ENCODE assay signal across 20 cellular contexts in the genomic region with DNA sequence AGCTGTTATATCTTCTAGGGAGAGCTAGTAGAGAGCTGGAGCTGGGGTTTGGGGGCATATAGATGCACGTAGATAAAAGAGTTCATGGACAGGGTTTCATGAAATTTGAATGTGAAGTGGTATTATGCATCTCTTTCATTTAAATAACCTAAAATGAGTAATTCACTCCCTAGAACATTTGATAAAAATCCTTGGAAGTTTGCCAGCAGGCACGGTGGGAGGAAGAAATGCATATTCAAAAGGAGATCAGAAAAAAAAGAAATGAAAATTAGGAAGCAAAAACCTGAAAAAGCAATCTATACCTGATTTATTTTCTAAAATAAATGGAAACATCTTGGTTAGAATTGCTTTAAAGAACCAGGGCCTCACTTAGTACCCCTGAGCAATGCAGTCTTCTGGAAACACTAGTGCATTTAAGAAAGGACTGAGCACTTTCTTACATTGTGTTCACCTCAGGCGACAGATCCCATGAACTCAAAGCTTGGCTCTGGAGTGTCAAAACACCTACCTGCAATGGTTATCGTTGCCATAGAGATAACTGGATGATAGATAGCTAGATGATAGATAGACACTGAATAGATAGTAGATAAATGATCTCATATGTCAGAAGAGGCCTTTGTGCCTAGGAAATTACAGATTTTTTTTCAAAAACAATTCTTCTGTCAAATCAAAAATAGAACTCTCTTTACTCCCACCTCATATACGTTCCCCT.
DNase-seq lines count a peak whose midpoint lies in the region; ATAC-seq, FAIRE-seq and TF ChIP-seq lines count a peak whose summit lies in the region.
"Had no signal": no experiment of that assay in that cellular context is flagged by ENCODE, and none has a peak within 500 bp of the region (broad histone marks: within the 10 kb centered on the region; RNA-seq: fewer than 3 reads in every experiment).

No MANE protein-coding gene starts in this region.

- POLR2A ChIA-PET in Caco-2 (lab: Charles Lee) = interaction anchor here (0.7 kb wide), 1 partner anchor 509 kb away, joined by 3 read pairs; no protein-coding TSS in a partner anchor

- FAIRE-seq in frontal cortex (lab: Jason Lieb, UNC) = no peak
- FAIRE-seq: A204.1, D721Med, GM19239, H54 had no signal

- H2AFZ ChIP-seq in neural progenitor cell (replicated peaks) = no peak overlapping the region
- H2AFZ ChIP-seq: GM23248 had no signal

- no peaks in the 10 kb centered on the region for H3K36me3 Mint-ChIP-seq in neural progenitor cell
- no peaks in the 10 kb centered on the region for H3K36me3 Mint-ChIP-seq in Caco-2 (ENCODE audit: insufficient read depth, unreplicated experiment)
- H3K36me3 Mint-ChIP-seq: CD4-positive, CD25-positive, alpha-beta regulatory T cell; CD8-positive, alpha-beta memory T cell had no signal

- H3K4me3 ChIP-seq in neural progenitor cell = peak overlapping the region; percentile 14
- no peak overlapping the region for H3K4me3 ChIP-seq in Caco-2 (ENCODE audit: low read depth, low read length)
- H3K4me3 ChIP-seq: GM23248 had no signal

- H3K27me3 Mint-ChIP-seq in neural progenitor cell (ENCODE audit: insufficient read depth, low read depth) = peaks cover 2% of the 10 kb centered on the region
- H3K27me3 Mint-ChIP-seq in Caco-2 (ENCODE audit: insufficient read depth, unreplicated experiment) = peaks cover 26% of the 10 kb centered on the region
- H3K27me3 Mint-ChIP-seq: CD4-positive, CD25-positive, alpha-beta regulatory T cell; CD8-positive, alpha-beta memory T cell had no signal

- BruUV-seq in Caco-2 (replicated peaks; lab: Mats Ljungman, UMichigan) = no TSS peak

- H4K20me1 ChIP-seq in neural progenitor cell (ENCODE audit: low read depth) = no peaks in the 10 kb centered on the region

- H3K36me3 ChIP-seq in neural progenitor cell = no peaks in the 10 kb centered on the region
- no peaks in the 10 kb centered on the region for H3K36me3 ChIP-seq in Caco-2 (ENCODE audit: control insufficient read depth, insufficient read depth, low read length)
- H3K36me3 ChIP-seq: BE2C had no signal

- no peak for ATAC-seq in HG02610 (IDR thresholded peaks at IDR 0.05; ENCODE audit: unreplicated experiment)

- no peak overlapping the region for H3K27ac Mint-ChIP-seq in neural progenitor cell
- H3K27ac Mint-ChIP-seq in Caco-2 (ENCODE audit: unreplicated experiment) = no peak overlapping the region
- H3K27ac Mint-ChIP-seq: CD4-positive, CD25-positive, alpha-beta regulatory T cell; CD8-positive, alpha-beta memory T cell had no signal

- H3K4me1 ChIP-seq in neural progenitor cell (peaks cover 22% of the 10 kb centered on the region), Caco-2 (no peaks in the 10 kb centered on the region)
- H3K4me1 ChIP-seq: BE2C had no signal

- TF ChIP-seq CTCF in neural progenitor cell (IDR thresholded peaks at IDR 0.05) (no peak), Caco-2 (IDR thresholded peaks at IDR 0.05; ENCODE audit: insufficient read depth in 1 of 2, low read depth in 1 of 2, low read length in 1 of 2, severe bottlenecking in 1 of 2, unreplicated experiment in 1 of 2) (no peak)

- H3K4me2 ChIP-seq in neural progenitor cell = peak overlapping the region; percentile 72

- peaks cover 5% of the 10 kb centered on the region for H3K4me1 Mint-ChIP-seq in neural progenitor cell
- H3K4me1 Mint-ChIP-seq in Caco-2 (ENCODE audit: low read depth, unreplicated experiment) = no peaks in the 10 kb centered on the region
- H3K4me1 Mint-ChIP-seq: CD4-positive, CD25-positive, alpha-beta regulatory T cell; CD8-positive, alpha-beta memory T cell had no signal

- H3K9me3 ChIP-seq in neural progenitor cell (ENCODE audit: low read depth) (no peaks in the 10 kb centered on the region), Caco-2 (no peaks in the 10 kb centered on the region)
- H3K9me3 ChIP-seq: BE2C had no signal

- H3K9me3 Mint-ChIP-seq in neural progenitor cell (no peaks in the 10 kb centered on the region), Caco-2 (ENCODE audit: unreplicated experiment) (no peaks in the 10 kb centered on the region)

- H3K27me3 ChIP-seq in neural progenitor cell (peaks cover 52% of the 10 kb centered on the region), Caco-2 (replicated peaks; ENCODE audit: control insufficient read depth, insufficient read depth, low read length) (no peaks in the 10 kb centered on the region)
- H3K27me3 ChIP-seq: BE2C had no signal

- intact Hi-C loops in head of caudate nucleus (cut with DNase I) (no loop called here), Caco-2 (cut with micrococcal nuclease; ENCODE audit: unreplicated experiment) (no loop called here)

- no peaks in the 10 kb centered on the region for H3F3A ChIP-seq in neural progenitor cell (ENCODE audit: low read depth)

- no peak overlapping the region for H3K27ac ChIP-seq in neural progenitor cell
- H3K27ac ChIP-seq: GM23248, HL-60 had no signal

- H3K4me3 Mint-ChIP-seq in neural progenitor cell = no peak overlapping the region
- no peak overlapping the region for H3K4me3 Mint-ChIP-seq in Caco-2 (ENCODE audit: unreplicated experiment)
- H3K4me3 Mint-ChIP-seq: CD4-positive, CD25-positive, alpha-beta regulatory T cell; CD8-positive, alpha-beta memory T cell had no signal

- H3K9ac ChIP-seq in neural progenitor cell = no peak overlapping the region
- H3K9ac ChIP-seq: GM23248 had no signal

- CTCF ChIA-PET in Caco-2 (lab: Charles Lee) = no interaction called here

- H3K79me2 ChIP-seq in neural progenitor cell (ENCODE audit: low read depth) = no peaks in the 10 kb centered on the region

- peak; percentile 54 for DNase-seq in NCI-H1048 (lab: John Stamatoyannopoulos, UW)
- peak; percentile 44 for DNase-seq in NCI-H69 (lab: John Stamatoyannopoulos, UW)
- DNase-seq in head of caudate nucleus = peak in 22 of 42 donors; percentile 8 to 79 (median 44)
- no peak for DNase-seq in neural progenitor cell (ENCODE audit: low spot score)
- no peak for DNase-seq in frontal cortex (ENCODE audit: low spot score in 2 of 2)
- DNase-seq in Caco-2 = no peak
- DNase-seq: ACHN; BE2C; C1 segment of cervical spinal cord; CD4-positive, CD25-positive, alpha-beta regulatory T cell; CD8-positive, alpha-beta memory T cell; GF-D8; GM23248; HCEC 1CT had no signal

Comparison
In these comparisons a context has a peak if more than half of its experiments do, and no peak if none do; other contexts are left out.
1. DNase-seq: peak in NCI-H1048 (single experiment), NCI-H69 (single experiment) and head of caudate nucleus (22 of 42); none in neural progenitor cell (single experiment), frontal cortex (0 of 2) and Caco-2 (0 of 2).